Comparison of ENCODE assay signal across 1 cellular context in the genomic region with DNA sequence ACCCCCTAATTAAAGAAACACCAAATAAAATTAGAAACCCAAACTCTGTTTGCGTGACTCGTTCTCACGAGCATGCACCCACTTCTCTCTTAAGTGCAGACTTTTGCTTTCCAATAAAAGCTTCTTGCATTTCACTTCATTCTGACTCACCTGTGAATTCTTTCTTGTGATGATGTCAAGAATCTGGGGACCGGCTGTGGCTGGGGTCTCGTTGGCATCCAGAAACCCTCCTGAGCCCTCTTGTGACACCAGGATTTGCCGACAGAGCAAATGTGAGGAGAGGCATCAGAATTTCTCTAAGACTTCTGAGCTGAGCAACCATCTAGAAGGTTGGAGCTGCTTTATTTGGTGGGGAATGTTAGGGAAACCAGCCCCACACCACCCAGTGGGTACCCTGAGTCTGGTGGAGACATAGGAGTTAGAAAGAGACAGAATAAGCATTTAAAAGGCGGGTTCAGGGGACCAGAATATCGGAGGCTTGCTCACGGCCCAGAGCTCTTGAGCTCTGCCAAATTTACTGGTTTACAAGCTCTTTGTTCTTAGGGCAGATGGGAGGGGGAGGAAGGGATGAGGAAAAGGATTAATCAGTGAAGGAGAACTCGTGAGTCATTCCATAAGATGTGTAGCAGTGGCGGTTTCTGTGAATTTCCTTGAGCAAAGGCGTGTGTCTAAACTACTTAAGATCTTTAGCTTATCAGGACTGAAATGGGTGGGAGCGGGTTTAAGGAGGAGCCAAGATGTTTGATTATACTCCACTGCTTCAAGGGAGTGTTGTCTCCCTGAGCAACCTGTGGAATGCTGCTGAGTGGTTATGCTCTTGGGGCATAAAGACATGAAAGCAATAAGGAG.
TF ChIP-seq lines count a peak whose summit lies in the region.

No MANE protein-coding gene starts in this region.

TF ChIP-seq in SK-N-SH treated with all-trans-retinoic acid at 6 μM for 48 hours, 23 proteins besides CTCF, POLR2A, EP300 and RAD21:
- TF ChIP-seq, protein P1, sequence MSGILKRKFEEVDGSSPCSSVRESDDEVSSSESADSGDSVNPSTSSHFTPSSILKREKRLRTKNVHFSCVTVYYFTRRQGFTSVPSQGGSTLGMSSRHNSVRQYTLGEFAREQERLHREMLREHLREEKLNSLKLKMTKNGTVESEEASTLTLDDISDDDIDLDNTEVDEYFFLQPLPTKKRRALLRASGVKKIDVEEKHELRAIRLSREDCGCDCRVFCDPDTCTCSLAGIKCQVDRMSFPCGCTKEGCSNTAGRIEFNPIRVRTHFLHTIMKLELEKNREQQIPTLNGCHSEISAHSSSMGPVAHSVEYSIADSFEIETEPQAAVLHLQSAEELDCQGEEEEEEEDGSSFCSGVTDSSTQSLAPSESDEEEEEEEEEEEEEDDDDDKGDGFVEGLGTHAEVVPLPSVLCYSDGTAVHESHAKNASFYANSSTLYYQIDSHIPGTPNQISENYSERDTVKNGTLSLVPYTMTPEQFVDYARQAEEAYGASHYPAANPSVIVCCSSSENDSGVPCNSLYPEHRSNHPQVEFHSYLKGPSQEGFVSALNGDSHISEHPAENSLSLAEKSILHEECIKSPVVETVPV (CRISPR knock-in tag; IDR thresholded peaks at IDR 0.05): no peak
- TF ChIP-seq ARNTL (CRISPR knock-in tag; IDR thresholded peaks at IDR 0.05; ENCODE audit: borderline replicate concordance, low read depth) (no peak), RARB (CRISPR knock-in tag; IDR thresholded peaks at IDR 0.05) (no peak), ISL1 (CRISPR knock-in tag; IDR thresholded peaks at IDR 0.05) (no peak), PPARA (CRISPR knock-in tag; IDR thresholded peaks at IDR 0.05; ENCODE audit: borderline replicate concordance) (no peak), ZFP30 (CRISPR knock-in tag; IDR thresholded peaks at IDR 0.05) (no peak), ZNF8 (CRISPR knock-in tag; IDR thresholded peaks at IDR 0.05) (no peak), ESRRG (CRISPR knock-in tag; IDR thresholded peaks at IDR 0.05) (no peak), ZC3H10 (CRISPR knock-in tag; IDR thresholded peaks at IDR 0.05) (no peak), SNAI2 (CRISPR knock-in tag; IDR thresholded peaks at IDR 0.05) (no peak), ZNF70 (CRISPR knock-in tag; IDR thresholded peaks at IDR 0.05) (no peak), TOX (CRISPR knock-in tag; IDR thresholded peaks at IDR 0.05; ENCODE audit: borderline replicate concordance) (no peak)
- TF ChIP-seq, protein P2, sequence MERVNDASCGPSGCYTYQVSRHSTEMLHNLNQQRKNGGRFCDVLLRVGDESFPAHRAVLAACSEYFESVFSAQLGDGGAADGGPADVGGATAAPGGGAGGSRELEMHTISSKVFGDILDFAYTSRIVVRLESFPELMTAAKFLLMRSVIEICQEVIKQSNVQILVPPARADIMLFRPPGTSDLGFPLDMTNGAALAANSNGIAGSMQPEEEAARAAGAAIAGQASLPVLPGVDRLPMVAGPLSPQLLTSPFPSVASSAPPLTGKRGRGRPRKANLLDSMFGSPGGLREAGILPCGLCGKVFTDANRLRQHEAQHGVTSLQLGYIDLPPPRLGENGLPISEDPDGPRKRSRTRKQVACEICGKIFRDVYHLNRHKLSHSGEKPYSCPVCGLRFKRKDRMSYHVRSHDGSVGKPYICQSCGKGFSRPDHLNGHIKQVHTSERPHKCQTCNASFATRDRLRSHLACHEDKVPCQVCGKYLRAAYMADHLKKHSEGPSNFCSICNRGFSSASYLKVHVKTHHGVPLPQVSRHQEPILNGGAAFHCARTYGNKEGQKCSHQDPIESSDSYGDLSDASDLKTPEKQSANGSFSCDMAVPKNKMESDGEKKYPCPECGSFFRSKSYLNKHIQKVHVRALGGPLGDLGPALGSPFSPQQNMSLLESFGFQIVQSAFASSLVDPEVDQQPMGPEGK (CRISPR knock-in tag; IDR thresholded peaks at IDR 0.05; ENCODE audit: borderline replicate concordance): no peak
- TF ChIP-seq, protein P3, sequence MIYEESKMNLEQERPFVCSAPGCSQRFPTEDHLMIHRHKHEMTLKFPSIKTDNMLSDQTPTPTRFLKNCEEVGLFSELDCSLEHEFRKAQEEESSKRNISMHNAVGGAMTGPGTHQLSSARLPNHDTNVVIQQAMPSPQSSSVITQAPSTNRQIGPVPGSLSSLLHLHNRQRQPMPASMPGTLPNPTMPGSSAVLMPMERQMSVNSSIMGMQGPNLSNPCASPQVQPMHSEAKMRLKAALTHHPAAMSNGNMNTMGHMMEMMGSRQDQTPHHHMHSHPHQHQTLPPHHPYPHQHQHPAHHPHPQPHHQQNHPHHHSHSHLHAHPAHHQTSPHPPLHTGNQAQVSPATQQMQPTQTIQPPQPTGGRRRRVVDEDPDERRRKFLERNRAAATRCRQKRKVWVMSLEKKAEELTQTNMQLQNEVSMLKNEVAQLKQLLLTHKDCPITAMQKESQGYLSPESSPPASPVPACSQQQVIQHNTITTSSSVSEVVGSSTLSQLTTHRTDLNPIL (CRISPR knock-in tag; IDR thresholded peaks at IDR 0.05; ENCODE audit: low read depth): no peak
